Comparison of ENCODE assay signal across 8 cellular contexts in genomic region chr19:10290876-10291553, GRCh38. TPM values are rescaled to one million over a fixed set of nuclear protein-coding genes. Genes with fewer than 3 reads are reported as not detected.
DNase-seq lines count a peak whose midpoint lies in the region; ATAC-seq, FAIRE-seq and TF ChIP-seq lines count a peak whose summit lies in the region.

No MANE protein-coding gene starts in this region.

- peak overlapping the region; percentile 86 to 95 (median 90) for H3K4me3 Mint-ChIP-seq in brain

- CTCF ChIA-PET in A673 (lab: Charles Lee), result interaction anchor here (1.6 to 3.1 kb wide), 2 partner anchors 22 to 32 kb away, joined by 6 to 15 read pairs; no protein-coding TSS in a partner anchor

- intact Hi-C loops in A673 (cut with micrococcal nuclease; ENCODE audit: unreplicated experiment), result no loop called here
- intact Hi-C loops in kidney (cut with DNase I), result no loop called here

- DNase-seq in A673 (ENCODE audit: low spot score) (peak; percentile 66), GM13976 (ENCODE audit: low spot score) (peak; percentile 74), SJSA1 (ENCODE audit: low read depth in 1 of 2, low spot score in 2 of 2) (peak in 1 of 2 experiments; percentile 35), kidney (peak; percentile 94), NCI-H2081 treated with DMSO at 0.1 percent for 48 hours (lab: John Stamatoyannopoulos, UW) (no peak)
- peak; percentile 49 for DNase-seq in stimulated activated CD4-positive, alpha-beta T cell treated with anti-CD3 and anti-CD28 coated beads, Interleukin-4, amount 100 ng/mL, for 24 hours

- BruUV-seq in A673 (replicated peaks; lab: Mats Ljungman, UMichigan), result no TSS peak

- peak overlapping the region; percentile 47 for H3K4me3 ChIP-seq in A673 (ENCODE audit: low read depth, low read length, poor library complexity, severe bottlenecking)
- H3K4me3 ChIP-seq in SJSA1, result peak overlapping the region; percentile 36
- peak overlapping the region in 1 of 2 donors; percentile 39 for H3K4me3 ChIP-seq in kidney (ENCODE audit: low read length in 2 of 2)

- no peak overlapping the region for H3K9ac ChIP-seq in kidney (ENCODE audit: low read length in 2 of 2)

- peak overlapping the region in 3 of 5 experiments; percentile 43 to 89 (median 74) for H3K27ac Mint-ChIP-seq in brain

- H3K36me3 ChIP-seq in A673 (ENCODE audit: insufficient read depth, low read length, poor library complexity, severe bottlenecking), result no peaks in the 10 kb centered on the region
- H3K36me3 ChIP-seq in SJSA1, result no peaks in the 10 kb centered on the region
- no peaks in the 10 kb centered on the region for H3K36me3 ChIP-seq in kidney (ENCODE audit: control insufficient read depth in 1 of 2, insufficient read depth in 2 of 2, low read length in 2 of 2)

- no peaks in the 10 kb centered on the region for H3K9me3 ChIP-seq in A673 (ENCODE audit: low read depth, low read length, poor library complexity, severe bottlenecking)
- no peaks in the 10 kb centered on the region; the same call in none of the 2 replicates for H3K9me3 ChIP-seq in SJSA1 (replicated peaks)
- no peaks in the 10 kb centered on the region for H3K9me3 ChIP-seq in kidney (ENCODE audit: control insufficient read depth in 1 of 2, low read length in 2 of 2)

- FAIRE-seq in kidney (lab: Jason Lieb, UNC), result no peak

- TF ChIP-seq CTCF in A673 (conservative IDR thresholded peaks at IDR 0.05; ENCODE audit: low read depth, low read length) (no peak), GM13976 (IDR thresholded peaks at IDR 0.05; ENCODE audit: borderline replicate concordance, control extremely low read depth, extremely low read depth, insufficient read depth, missing control alignments) (no peak), brain (conservative IDR thresholded peaks at IDR 0.05) (no peak), kidney (IDR thresholded peaks at IDR 0.05; ENCODE audit: borderline replicate concordance, extremely low read depth, insufficient read depth) (no peak)

- peaks cover 0 to 19% (median 4%) of the 10 kb centered on the region in 5 experiments for H3K9me3 Mint-ChIP-seq in brain

- H3K27me3 Mint-ChIP-seq in brain, result peaks cover 100% of the 10 kb centered on the region

- in situ Hi-C loops in GM13976 (cut with MboI; ENCODE audit: low sequenced_read_pairs, unreplicated experiment), result no loop called here

- POLR2A ChIA-PET in A673 (lab: Charles Lee; ENCODE audit: low non-redundant PET), result interaction anchor here (0.6 kb wide), 1 partner anchor 85 kb away, joined by 4 read pairs; no protein-coding TSS in a partner anchor

- H3K27ac ChIP-seq in A673 (ENCODE audit: low read depth, low read length, poor library complexity, severe bottlenecking), result no peak overlapping the region
- no peak overlapping the region for H3K27ac ChIP-seq in SJSA1
- no peak overlapping the region for H3K27ac ChIP-seq in kidney (ENCODE audit: low read depth in 2 of 2, low read length in 2 of 2)

- H3K4me1 Mint-ChIP-seq in brain, result peaks cover 53% of the 10 kb centered on the region

- peaks cover 6% of the 10 kb centered on the region for H3K36me3 Mint-ChIP-seq in brain

- peaks cover 36% of the 10 kb centered on the region for H3K27me3 ChIP-seq in A673 (replicated peaks; ENCODE audit: insufficient read depth, low read depth, low read length, poor library complexity)
- peaks cover 30% of the 10 kb centered on the region for H3K27me3 ChIP-seq in SJSA1 (replicated peaks)

- ATAC-seq in HG03025 (IDR thresholded peaks at IDR 0.05; ENCODE audit: low FRiP score, unreplicated experiment), result no peak

- peaks cover 61% of the 10 kb centered on the region for H3K4me1 ChIP-seq in A673 (ENCODE audit: insufficient read depth, low read length, poor library complexity, severe bottlenecking)
- peaks cover 42% of the 10 kb centered on the region for H3K4me1 ChIP-seq in SJSA1 (replicated peaks)
- H3K4me1 ChIP-seq in kidney (ENCODE audit: control insufficient read depth in 1 of 2, insufficient read depth in 1 of 2, low read depth in 1 of 2, low read length in 2 of 2), result peaks cover 5 to 42% of the 10 kb centered on the region in 2 donors

RNA-seq across cellular contexts. Expression of gene ICAM5, which starts 1.3 kb away (rescaled TPM):
- total RNA-seq in A673 (2021), result 4.6 and 6.9 TPM in 2 replicates
- total RNA-seq in SJSA1 (2014; rRNA removed; shearing (Covaris generic)), result 0.38 and 0.79 TPM in 2 replicates
- 6.4 TPM for polyA plus RNA-seq in brain (ENCODE audit: insufficient read depth, low read depth, low replicate concordance)
- 2.9 TPM for total RNA-seq in kidney
- 0.34 TPM for polyA plus RNA-seq in kidney (ENCODE audit: insufficient read depth, low read depth, low replicate concordance)

RNA-seq across cellular contexts. Expression of gene ICAM4, which starts 4.3 kb away (rescaled TPM):
- total RNA-seq in A673 (2021) (0.58 and 1.5 TPM in 2 replicates), kidney (0.85 TPM)
- total RNA-seq in SJSA1 (2014; rRNA removed; shearing (Covaris generic)), result not detected in 2 replicates
- polyA plus RNA-seq in brain (ENCODE audit: insufficient read depth, low read depth, low replicate concordance) (not detected), kidney (ENCODE audit: insufficient read depth, low read depth, low replicate concordance) (1.1 TPM)

RNA-seq across cellular contexts. Expression of gene ZGLP1, which starts 18.6 kb away (rescaled TPM):
- total RNA-seq in A673 (2021), result 7.2 TPM in 2 replicates
- 1.2 TPM in 1 of 2 replicates, not detected in the other for total RNA-seq in SJSA1 (2014; rRNA removed; shearing (Covaris generic))
- 0.87 TPM for polyA plus RNA-seq in brain (ENCODE audit: insufficient read depth, low read depth, low replicate concordance)
- total RNA-seq in kidney, result 4.6 TPM
- polyA plus RNA-seq in kidney (ENCODE audit: insufficient read depth, low read depth, low replicate concordance), result 5.5 TPM

RNA-seq across cellular contexts. Expression of gene ICAM1, which starts 20.1 kb away (rescaled TPM):
- total RNA-seq in A673 (2021) (1.7 and 2.2 TPM in 2 replicates), kidney (50.3 TPM)
- 11.9 and 17.2 TPM in 2 replicates for total RNA-seq in SJSA1 (2014; rRNA removed; shearing (Covaris generic))
- polyA plus RNA-seq in brain (ENCODE audit: insufficient read depth, low read depth, low replicate concordance) (3.1 TPM), kidney (ENCODE audit: insufficient read depth, low read depth, low replicate concordance) (16.3 TPM)

RNA-seq across cellular contexts. Expression of gene FDX2, which starts 24.8 kb away (rescaled TPM):
- total RNA-seq in A673 (2021) (26.7 and 29.9 TPM in 2 replicates), kidney (20.1 TPM)
- total RNA-seq in SJSA1 (2014; rRNA removed; shearing (Covaris generic)), result 25.5 and 84.1 TPM in 2 replicates
- polyA plus RNA-seq in brain (ENCODE audit: insufficient read depth, low read depth, low replicate concordance) (59.5 TPM), kidney (ENCODE audit: insufficient read depth, low read depth, low replicate concordance) (88.4 TPM)
